28 cellular contexts compared by ENCODE assay signal in the genomic region with DNA sequence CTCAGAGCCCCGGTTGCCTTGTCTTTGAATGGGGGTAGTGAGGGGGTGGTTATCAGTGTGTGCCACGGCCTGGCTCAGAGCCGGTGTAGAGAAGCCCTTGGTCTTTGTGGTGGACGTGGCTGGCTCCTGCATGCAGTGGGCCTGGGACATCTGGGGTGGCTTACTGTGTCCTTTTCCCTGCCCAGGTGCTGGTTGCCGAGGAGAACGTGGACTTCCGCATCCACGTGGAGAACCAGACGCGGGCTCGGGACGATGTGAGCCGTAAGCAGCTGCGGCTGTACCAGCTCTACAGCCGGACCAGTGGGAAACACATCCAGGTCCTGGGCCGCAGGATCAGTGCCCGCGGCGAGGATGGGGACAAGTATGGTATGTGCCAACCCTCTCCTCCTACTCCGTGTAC. TPM values are rescaled to one million over a fixed set of nuclear protein-coding genes. Genes with fewer than 3 reads are reported as not detected.
"Had no signal": no experiment of that assay in that cellular context is flagged by ENCODE, and none has a peak within 500 bp of the region (broad histone marks: within the 10 kb centered on the region; RNA-seq: fewer than 3 reads in every experiment).

No MANE protein-coding gene starts in this region.

- H3K9me3 ChIP-seq: heart left ventricle, left lung, mucosa of descending colon, neutrophil, ovary, right atrium auricular region, right lobe of liver, stomach, testis, thyroid gland, transverse colon, upper lobe of left lung, vagina had no signal

- H3K36me3 ChIP-seq: heart left ventricle, left lung, neutrophil, ovary, right atrium auricular region, right lobe of liver, stomach, thyroid gland, transverse colon, upper lobe of left lung, vagina had no signal

- DNase-seq: kidney; left colon; midbrain; naive thymus-derived CD4-positive, alpha-beta T cell; occipital lobe; ovary; right lobe of liver; stimulated activated CD4-positive, alpha-beta T cell treated with anti-CD3 and anti-CD28 coated beads, Interleukin-12 subunit alpha, Interleukin-12 subunit beta, amount 100 ng/mL, for 4 hours; stimulated activated CD4-positive, alpha-beta T cell treated with anti-CD3 and anti-CD28 coated beads, Interleukin-15, amount 100 ng/mL, for 24 hours; stimulated activated CD4-positive, alpha-beta T cell treated with anti-CD3 and anti-CD28 coated beads, Interleukin-2, amount 100 ng/mL, for 24 hours; stimulated activated CD4-positive, alpha-beta T cell treated with anti-CD3 and anti-CD28 coated beads, Interleukin-4, amount 100 ng/mL, for 1 hour; stimulated activated naive B cell treated with anti-CD40 and anti-IgM and Interleukin-4, amounts not matched to agents 10 μg/mL and 1 μg/mL and 100 μg/mL, for 72 hours; stimulated activated naive CD8-positive, alpha-beta T cell treated with anti-CD3 and anti-CD28 coated beads, Interleukin-15, Interleukin-2, amounts not matched to agents 100 U/mL and 50 U/mL, for 24 hours; stomach; testis; thyroid gland; transverse colon; upper lobe of left lung had no signal

- H3K27ac ChIP-seq: hepatocyte, left lung, neutrophil, ovary, right atrium auricular region, right lobe of liver, testis, thyroid gland, transverse colon, upper lobe of left lung, vagina had no signal

- H3K79me2 ChIP-seq: hepatocyte had no signal

- FAIRE-seq: kidney had no signal

- H3K4me2 ChIP-seq: hepatocyte, smooth muscle cell had no signal

- ATAC-seq: heart left ventricle; left colon; mucosa of descending colon; naive thymus-derived CD4-positive, alpha-beta T cell; natural killer cell treated with Interleukin-12 subunit alpha and Interleukin-12 subunit beta and Interleukin-15 and Interleukin-18, amount 100 ng/mL, for 72 hours; right lobe of liver; stimulated activated naive B cell treated with anti-CD40 and anti-IgM and Interleukin-4, amounts not matched to agents 10 μg/mL and 1 μg/mL and 100 μg/mL, for 72 hours; stimulated activated naive CD8-positive, alpha-beta T cell treated with anti-CD3 and anti-CD28 coated beads, Interleukin-15, Interleukin-2, amounts not matched to agents 100 U/mL and 50 U/mL, for 24 hours had no signal

- H3K4me3 ChIP-seq: heart left ventricle, hepatocyte, left lung, mucosa of descending colon, ovary, right atrium auricular region, right lobe of liver, smooth muscle cell, stomach, testis, thyroid gland, transverse colon, upper lobe of left lung, vagina had no signal

- H3K4me1 ChIP-seq: left lung, right lobe of liver, testis, thyroid gland, transverse colon, vagina had no signal

- H2AFZ ChIP-seq: hepatocyte had no signal

- H3K27me3 ChIP-seq: heart left ventricle, hepatocyte, left lung, neutrophil, ovary, right atrium auricular region, right lobe of liver, stomach, testis, thyroid gland, transverse colon, upper lobe of left lung, vagina had no signal

RNA-seq across cellular contexts. Expression of a gene that starts 16.5 kb away (rescaled TPM):
- total RNA-seq: lung microvascular endothelial cell, smooth muscle cell had no signal
- polyA plus RNA-seq: naive thymus-derived CD4-positive, alpha-beta T cell had no signal
